16 cellular contexts compared by ENCODE assay signal in the genomic region with DNA sequence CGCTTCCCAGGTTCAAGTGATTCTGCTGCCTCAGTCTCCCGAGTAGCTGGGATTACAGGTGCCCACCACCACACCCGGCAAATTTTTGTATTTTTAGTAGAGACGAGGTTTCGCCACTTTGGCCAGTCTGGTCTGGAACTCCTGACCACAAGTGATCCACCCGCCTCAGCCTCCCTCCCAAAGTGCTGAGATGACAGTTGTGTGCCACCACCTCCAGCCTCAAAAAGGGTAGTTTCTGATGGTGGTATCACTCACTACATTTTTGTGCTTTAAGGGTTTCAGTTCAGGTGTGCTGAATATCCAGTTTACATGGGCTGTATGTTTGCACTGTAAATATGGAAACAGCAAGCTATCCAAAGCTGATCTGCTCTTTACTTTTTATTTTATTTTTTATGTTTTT. TPM values are rescaled to one million over a fixed set of nuclear protein-coding genes. Genes with fewer than 3 reads are reported as not detected.
DNase-seq lines count a peak whose midpoint lies in the region; ATAC-seq and TF ChIP-seq lines count a peak whose summit lies in the region.
"Had no signal": no experiment of that assay in that cellular context is flagged by ENCODE, and none has a peak within 500 bp of the region (broad histone marks: within the 10 kb centered on the region; RNA-seq: fewer than 3 reads in every experiment).

No MANE protein-coding gene starts in this region.

- no peak overlapping the region for H3K4me3 Mint-ChIP-seq in GM23338
- H3K4me3 Mint-ChIP-seq: CD4-positive, alpha-beta memory T cell; H9 had no signal

- no peak overlapping the region for H3K4ac ChIP-seq in trophoblast cell (ENCODE audit: low read depth, low read length)

- H3K79me2 ChIP-seq in GM23338 (replicated peaks; ENCODE audit: insufficient read depth) = no peaks in the 10 kb centered on the region
- no peaks in the 10 kb centered on the region for H3K79me2 ChIP-seq in KMS-11 (ENCODE audit: insufficient read depth, low read depth)
- no peaks in the 10 kb centered on the region for H3K79me2 ChIP-seq in trophoblast cell (ENCODE audit: control insufficient read depth, insufficient read depth, low read length, poor library complexity)

- H4K8ac ChIP-seq in trophoblast cell (ENCODE audit: low read depth, low read length) = no peak overlapping the region

- no peaks in the 10 kb centered on the region for H3F3A ChIP-seq in GM23338 (replicated peaks; ENCODE audit: low read depth)

- ATAC-seq in GM23338 = no peak
- ATAC-seq: HCT116 had no signal

- H2BK5ac ChIP-seq in trophoblast cell (ENCODE audit: low read depth, low read length, poor library complexity) = no peak overlapping the region

- H3K4me1 Mint-ChIP-seq in GM23338 = no peaks in the 10 kb centered on the region
- H3K4me1 Mint-ChIP-seq: CD4-positive, alpha-beta memory T cell; H9 had no signal

- H4K20me1 ChIP-seq in GM23338 (replicated peaks; ENCODE audit: insufficient read depth) = no peaks in the 10 kb centered on the region
- H4K20me1 ChIP-seq in KMS-11 (ENCODE audit: insufficient read depth) = no peaks in the 10 kb centered on the region

- no CpG with 5 or more reads among the region's 6 CpGs for WGBS in trophoblast cell (ENCODE audit: extremely low coverage, insufficient coverage, insufficient read length)

- no peaks in the 10 kb centered on the region for H3K27me3 Mint-ChIP-seq in GM23338 (ENCODE audit: insufficient read depth, low read depth, poor library complexity)

- no peak overlapping the region for H2AK5ac ChIP-seq in trophoblast cell (ENCODE audit: low read length)

- no peaks in the 10 kb centered on the region for H3K9me3 ChIP-seq in trophoblast cell (ENCODE audit: insufficient read depth, low read depth, low read length)

- no peaks in the 10 kb centered on the region for H3K27me3 ChIP-seq in GM23338 (ENCODE audit: insufficient read depth)
- no peaks in the 10 kb centered on the region for H3K27me3 ChIP-seq in KMS-11 (ENCODE audit: insufficient read depth, low read depth)
- no peaks in the 10 kb centered on the region for H3K27me3 ChIP-seq in trophoblast cell (ENCODE audit: insufficient read depth, low read length)

- no peaks in the 10 kb centered on the region for H3K9me3 Mint-ChIP-seq in GM23338
- H3K9me3 Mint-ChIP-seq: H9 had no signal

- H3K4me2 ChIP-seq in GM23338 = no peak overlapping the region
- H3K4me2 ChIP-seq in KMS-11 = peak overlapping the region; percentile 52; the same call in 1 of the 2 replicates
- no peak overlapping the region for H3K4me2 ChIP-seq in trophoblast cell (ENCODE audit: low read length)

- no peak overlapping the region for H3K23ac ChIP-seq in trophoblast cell (ENCODE audit: low read length)

- peak overlapping the region; percentile 36 for H2BK12ac ChIP-seq in trophoblast cell (ENCODE audit: low read length)

- no peak overlapping the region for H2BK120ac ChIP-seq in trophoblast cell (ENCODE audit: insufficient read depth, low read length, poor library complexity)

- H2AFZ ChIP-seq in GM23338 (peak overlapping the region; percentile 63; the same call in 1 of the 2 replicates), KMS-11 (ENCODE audit: low read depth) (peak overlapping the region; percentile 38; the same call in 1 of the 2 replicates), trophoblast cell (ENCODE audit: insufficient read depth, low read length, poor library complexity) (no peak overlapping the region)

- H3K4me3 ChIP-seq in GM23338 (no peak overlapping the region), KMS-11 (IDR thresholded peaks at IDR 0.05; ENCODE audit: insufficient read depth, low read depth, low read length) (no peak overlapping the region), trophoblast cell (ENCODE audit: low read depth, low read length) (no peak overlapping the region)

- H3K9me2 ChIP-seq in GM23338 (ENCODE audit: insufficient read depth) = peaks cover 9% of the 10 kb centered on the region; the same call in 1 of the 2 replicates

- no peak overlapping the region for H3K18ac ChIP-seq in trophoblast cell (ENCODE audit: low read length)

- H3K27ac ChIP-seq in GM23338 (ENCODE audit: low read depth) (no peak overlapping the region), KMS-11 (peak overlapping the region; percentile 54; the same call in 1 of the 2 replicates), VCaP (0 out of 2 replicates have a peak overlapping the region, but pooled peaks have one; percentile 5), trophoblast cell (ENCODE audit: low read depth, low read length) (no peak overlapping the region), substantia nigra (ENCODE audit: low read depth, low read length, poor library complexity, severe bottlenecking) (no peak overlapping the region)

- H4K12ac ChIP-seq in trophoblast cell (ENCODE audit: low read depth, low read length) = no peak overlapping the region

- no peaks in the 10 kb centered on the region for H3K36me3 ChIP-seq in GM23338 (ENCODE audit: insufficient read depth)
- no peaks in the 10 kb centered on the region for H3K36me3 ChIP-seq in KMS-11 (ENCODE audit: insufficient read depth)
- no peaks in the 10 kb centered on the region for H3K36me3 ChIP-seq in trophoblast cell (ENCODE audit: control insufficient read depth in 1 of 2, insufficient read depth in 2 of 2, low read length in 2 of 2)

- no peak overlapping the region for H4K91ac ChIP-seq in trophoblast cell (ENCODE audit: low read depth, low read length)

- no peak for DNase-seq in GM23338 (ENCODE audit: low spot score)
- no peak for DNase-seq in trophoblast cell
- no peak for DNase-seq in SK-N-DZ (ENCODE audit: low spot score)
- no peak for DNase-seq in substantia nigra (lab: John Stamatoyannopoulos, UW)
- DNase-seq in NCI-H82 (lab: John Stamatoyannopoulos, UW) = no peak
- DNase-seq: C1 segment of cervical spinal cord; Calu3; CD4-positive, alpha-beta memory T cell; COR-L47; DMS53; DMS79 treated with DMSO at 0.1 percent for 48 hours; GF-D8; H9 had no signal

- TF ChIP-seq CTCF in GM23338 (conservative IDR thresholded peaks at IDR 0.05; ENCODE audit: low read depth in 2 of 2) = no peak
- no peak for TF ChIP-seq CTCF in KMS-11 (conservative IDR thresholded peaks at IDR 0.05; ENCODE audit: low read depth, low read length)
- TF ChIP-seq CTCF in VCaP (conservative IDR thresholded peaks at IDR 0.05) = no peak

- H3K9ac ChIP-seq in KMS-11 (no peak overlapping the region), trophoblast cell (ENCODE audit: low read length) (no peak overlapping the region)

- no peaks in the 10 kb centered on the region for H3K4me1 ChIP-seq in GM23338 (ENCODE audit: insufficient read depth)
- peaks cover 29% of the 10 kb centered on the region for H3K4me1 ChIP-seq in KMS-11 (ENCODE audit: low read depth, poor library complexity, severe bottlenecking)
- peaks cover 0 to 5% of the 10 kb centered on the region in 2 experiments for H3K4me1 ChIP-seq in trophoblast cell (ENCODE audit: control insufficient read depth in 1 of 2, insufficient read depth in 2 of 2, low read length in 2 of 2)

- peaks cover 12% of the 10 kb centered on the region for H3K79me1 ChIP-seq in trophoblast cell (ENCODE audit: low read length)

- no peak overlapping the region for H3K14ac ChIP-seq in trophoblast cell (ENCODE audit: low read length)

- no peaks in the 10 kb centered on the region for H3K36me3 Mint-ChIP-seq in GM23338 (ENCODE audit: low read depth)
- H3K36me3 Mint-ChIP-seq: CD4-positive, alpha-beta memory T cell had no signal

- no peak overlapping the region for H3K27ac Mint-ChIP-seq in GM23338
- H3K27ac Mint-ChIP-seq: H9 had no signal

TF ChIP-seq in GM23338, 12 proteins besides CTCF, POLR2A, EP300 and RAD21 (continues in another document):
- no peak for TF ChIP-seq POLR2AphosphoS5 (IDR thresholded peaks at IDR 0.05; ENCODE audit: low read depth)
- TF ChIP-seq CREB1 (CRISPR knock-in tag; IDR thresholded peaks at IDR 0.05; ENCODE audit: low read depth) = no peak
- TF ChIP-seq ZNF114 (CRISPR knock-in tag; IDR thresholded peaks at IDR 0.05) = no peak
- no peak for TF ChIP-seq EZH2phosphoT487 (IDR thresholded peaks at IDR 0.05; ENCODE audit: unreplicated experiment)
- no peak for TF ChIP-seq JUNB (IDR thresholded peaks at IDR 0.05; ENCODE audit: unreplicated experiment)

RNA-seq across cellular contexts. Expression of a gene that starts 12.1 kb away (rescaled TPM):
- total RNA-seq in GM23338 (2014; rRNA removed; shearing (Covaris generic)) = 4.9 and 7.7 TPM in 2 replicates
- polyA plus RNA-seq in GM23338 (2016; fragmentation: Nextera tagmentation; extraction: Ambion mirVana) = 1.3 and 1.8 TPM in 2 replicates
- polyA plus RNA-seq in trophoblast cell (2013) = 39.0 and 41.3 TPM in 2 replicates
- polyA plus RNA-seq in SK-N-DZ (2014; cell fraction: cytosol; rRNA removed) = 0.58 and 1.3 TPM in 2 replicates
- 1.6 and 6.4 TPM in 2 replicates for polyA plus RNA-seq in SK-N-DZ (2014; cell fraction: nucleus; rRNA removed)
- polyA plus RNA-seq: CD4-positive, alpha-beta memory T cell had no signal

Comparison
In these comparisons a context has a peak if more than half of its experiments do, and no peak if none do; other contexts are left out.
1. H3K27ac ChIP-seq: peak in KMS-11 (single experiment) and VCaP (single experiment); none in GM23338 (single experiment), trophoblast cell (single experiment) and substantia nigra (single experiment).